26 cellular contexts compared by ENCODE assay signal in genomic region chr5:142911170-142911569, GRCh38.
"Had no signal": no experiment of that assay in that cellular context is flagged by ENCODE, and none has a peak within 500 bp of the region (broad histone marks: within the 10 kb centered on the region; RNA-seq: fewer than 3 reads in every experiment).

No MANE protein-coding gene starts in this region.

- H3K4me1 Mint-ChIP-seq: activated naive CD8-positive, alpha-beta T cell treated with anti-CD3 and anti-CD28 coated beads for 36 hours had no signal

- H3K27ac Mint-ChIP-seq: activated CD4-positive, alpha-beta memory T cell treated with anti-CD3 and anti-CD28 coated beads for 36 hours; activated CD4-positive, alpha-beta T cell treated with anti-CD3 and anti-CD28 coated beads, Interleukin-2, amount 10 ng/mL, durations not matched to agents 24 days and 14 days; activated naive CD8-positive, alpha-beta T cell treated with anti-CD3 and anti-CD28 coated beads for 36 hours; T-helper 1 cell treated with Interleukin-12 subunit alpha and Interleukin-12 subunit beta and Interleukin-4 antibody, amounts not matched to agents 30 μg/mL and 1 μg/mL, for 36 hours had no signal

- DNase-seq: activated CD4-positive, alpha-beta memory T cell treated with anti-CD3 and anti-CD28 coated beads for 36 hours; activated CD4-positive, alpha-beta T cell treated with anti-CD3 and anti-CD28 coated beads, Interleukin-2, amount 10 ng/mL, durations not matched to agents 24 days and 14 days; activated naive CD4-positive, alpha-beta T cell treated with Interleukin-2 at 50 U/mL for 16 hours; activated naive CD8-positive, alpha-beta T cell treated with anti-CD3 and anti-CD28 coated beads for 36 hours; activated T-cell treated with anti-CD3 and anti-CD28 coated beads, Interleukin-2, amount 50 U/mL, for 48 hours; adrenal gland; aorta; cerebellar nuclear complex; dorsolateral prefrontal cortex; effector memory CD4-positive, alpha-beta T cell; foreskin fibroblast; heart left ventricle; hypothalamus; left ventricle myocardium inferior; mucosa of descending colon; pancreas; psoas muscle; stimulated activated CD4-positive, alpha-beta T cell treated with anti-CD3 and anti-CD28 coated beads, Interleukin-15, amount 100 ng/mL, for 24 hours; stimulated activated naive CD8-positive, alpha-beta T cell treated with anti-CD3 and anti-CD28 coated beads, Interleukin-15, Interleukin-2, amounts not matched to agents 100 U/mL and 50 U/mL, for 24 hours; T1000; testis; transverse colon; WERI-Rb-1 had no signal

- H3K4me3 Mint-ChIP-seq: activated CD4-positive, alpha-beta memory T cell treated with anti-CD3 and anti-CD28 coated beads for 36 hours; activated CD4-positive, alpha-beta T cell treated with anti-CD3 and anti-CD28 coated beads, Interleukin-2, amount 10 ng/mL, durations not matched to agents 24 days and 14 days; activated naive CD8-positive, alpha-beta T cell treated with anti-CD3 and anti-CD28 coated beads for 36 hours; T-helper 1 cell treated with Interleukin-12 subunit alpha and Interleukin-12 subunit beta and Interleukin-4 antibody, amounts not matched to agents 30 μg/mL and 1 μg/mL, for 36 hours had no signal

- H3K9me3 Mint-ChIP-seq: activated CD4-positive, alpha-beta memory T cell treated with anti-CD3 and anti-CD28 coated beads for 36 hours; activated CD4-positive, alpha-beta T cell treated with anti-CD3 and anti-CD28 coated beads, Interleukin-2, amount 10 ng/mL, durations not matched to agents 24 days and 14 days; activated naive CD8-positive, alpha-beta T cell treated with anti-CD3 and anti-CD28 coated beads for 36 hours; T-helper 1 cell treated with Interleukin-12 subunit alpha and Interleukin-12 subunit beta and Interleukin-4 antibody, amounts not matched to agents 30 μg/mL and 1 μg/mL, for 36 hours had no signal

- ATAC-seq: activated CD4-positive, CD25-positive, alpha-beta regulatory T cell treated with anti-CD3 and anti-CD28 coated beads, Interleukin-2, amount 50 U/mL, for 24 hours; body of pancreas; heart left ventricle; mucosa of descending colon; psoas muscle; stimulated activated naive CD8-positive, alpha-beta T cell treated with anti-CD3 and anti-CD28 coated beads, Interleukin-15, Interleukin-2, amounts not matched to agents 100 U/mL and 50 U/mL, for 24 hours had no signal

- H3K27me3 Mint-ChIP-seq: activated CD4-positive, alpha-beta memory T cell treated with anti-CD3 and anti-CD28 coated beads for 36 hours; activated CD4-positive, alpha-beta T cell treated with anti-CD3 and anti-CD28 coated beads, Interleukin-2, amount 10 ng/mL, durations not matched to agents 24 days and 14 days; activated naive CD8-positive, alpha-beta T cell treated with anti-CD3 and anti-CD28 coated beads for 36 hours had no signal
